8 cellular contexts compared by ENCODE assay signal in genomic region chr10:5669609-5670008, GRCh38.
"Had no signal": no experiment of that assay in that cellular context is flagged by ENCODE, and none has a peak within 500 bp of the region (broad histone marks: within the 10 kb centered on the region; RNA-seq: fewer than 3 reads in every experiment).

No MANE protein-coding gene starts in this region.

- FAIRE-seq: G401.6, GM12878, GM12891, GM12892, GM18507, GM19239 had no signal

- DNase-seq: GDM1, GF-D8 had no signal

- H3K4me3 ChIP-seq: GM12878 had no signal

- ATAC-seq: GM12878 had no signal
